In genomic region chr1:245026252-245026651, GRCh38 we compare ENCODE assay signal across 19 cellular contexts.
"Had no signal": no experiment of that assay in that cellular context is flagged by ENCODE, and none has a peak within 500 bp of the region (broad histone marks: within the 10 kb centered on the region; RNA-seq: fewer than 3 reads in every experiment).

No MANE protein-coding gene starts in this region.

- ATAC-seq: foreskin keratinocyte; gastroesophageal sphincter; heart left ventricle; left lung; naive thymus-derived CD8-positive, alpha-beta T cell; stimulated activated naive B cell treated with anti-CD40 and anti-IgM and Interleukin-4, amounts not matched to agents 10 μg/mL and 1 μg/mL and 100 μg/mL, for 72 hours had no signal

- DNase-seq: colonic mucosa; effector CD8-positive, alpha-beta T cell; endodermal cell; foreskin keratinocyte; heart left ventricle; left cardiac atrium; left lung; mesenchymal stem cell; midbrain; naive thymus-derived CD8-positive, alpha-beta T cell; nephron progenitor cell; nucleus accumbens; sigmoid colon; spleen; stimulated activated naive B cell treated with anti-CD40 and anti-IgM and Interleukin-4, amounts not matched to agents 10 μg/mL and 1 μg/mL and 100 μg/mL, for 72 hours; upper lobe of left lung had no signal

- FAIRE-seq: islet of Langerhans, urothelium cell line had no signal
